ENCODE assay signal across 8 cellular contexts in genomic region chr1:43073490-43074230, GRCh38.
DNase-seq lines count a peak whose midpoint lies in the region; ATAC-seq and TF ChIP-seq lines count a peak whose summit lies in the region.

No MANE protein-coding gene starts in this region.

- POLR2A ChIA-PET in HEK293T (lab: Yijun Ruan, JAX): interaction anchor here (0.5 to 5.1 kb wide), 6 partner anchors 9 to 307 kb away, joined by 3 to 54 read pairs (median 6); partner anchors contain the start of genes C1orf50, P3H1 and ZNF691

- DNase-seq in C1 segment of cervical spinal cord (lab: John Stamatoyannopoulos, UW) (peak in 10 of 14 donors; percentile 21 to 73 (median 63)), HEK293T (ENCODE audit: extremely low spot score) (peak; percentile 73), NCI-H748 (lab: John Stamatoyannopoulos, UW; ENCODE audit: unreplicated experiment) (peak; percentile 95), dermis microvascular lymphatic vessel endothelial cell (ENCODE audit: low read depth in 2 of 2) (peak; percentile 55 to 75), lower leg skin (ENCODE audit: low spot score in 2 of 2) (peak; percentile 74 to 92)
- peak; percentile 72 for DNase-seq in activated CD4-positive, alpha-beta T cell treated with anti-CD3 and anti-CD28 coated beads, Interleukin-2, amount 50 U/mL, for 1 hour
- peak; percentile 45 to 59 (median 54) for DNase-seq in stimulated activated CD4-positive, alpha-beta T cell treated with anti-CD3 and anti-CD28 coated beads, TNF-alpha, amount 100 ng/mL, for 48 hours (ENCODE audit: low read depth in 3 of 3)

- no peak overlapping the region for H3K4me3 ChIP-seq in lower leg skin (ENCODE audit: low read depth, poor library complexity, severe bottlenecking)

- intact Hi-C loops in lower leg skin (cut with DNase I; ENCODE audit: low total_unique reads): loop anchor here (5.0 to 10.0 kb wide), 4 partner anchors 141 to 499 kb away; no protein-coding TSS in a partner anchor

- CTCF ChIA-PET in HEK293T (lab: Yijun Ruan, JAX): interaction anchor here (0.5 to 4.3 kb wide), 31 partner anchors 10 to 682 kb away, joined by 3 to 100 read pairs (median 5); partner anchors contain the start of genes C1orf50, P3H1, SLC2A1 and ZNF691

- no peak for TF ChIP-seq POLR2A in lower leg skin (IDR thresholded peaks at IDR 0.05)

- 18 to 24% methylated on average over 8 of the region's 8 CpGs for WGBS in lower leg skin, 2 donors

- no peak for ATAC-seq in HG03175 (IDR thresholded peaks at IDR 0.05; ENCODE audit: unreplicated experiment)

- peak in 1 of 3 donors; percentile 90 for TF ChIP-seq CTCF in lower leg skin (IDR thresholded peaks at IDR 0.05)

TF ChIP-seq in HEK293T, 16 proteins besides CTCF, POLR2A, EP300 and RAD21:
- TF ChIP-seq ARNT (IDR thresholded peaks at IDR 0.05): no peak
- TF ChIP-seq SP1 (IDR thresholded peaks at IDR 0.05): no peak
- TF ChIP-seq ZNF384 (IDR thresholded peaks at IDR 0.05): peak; percentile 78
- TF ChIP-seq HDGF (IDR thresholded peaks at IDR 0.05; ENCODE audit: borderline replicate concordance): no peak
